In the genomic region with DNA sequence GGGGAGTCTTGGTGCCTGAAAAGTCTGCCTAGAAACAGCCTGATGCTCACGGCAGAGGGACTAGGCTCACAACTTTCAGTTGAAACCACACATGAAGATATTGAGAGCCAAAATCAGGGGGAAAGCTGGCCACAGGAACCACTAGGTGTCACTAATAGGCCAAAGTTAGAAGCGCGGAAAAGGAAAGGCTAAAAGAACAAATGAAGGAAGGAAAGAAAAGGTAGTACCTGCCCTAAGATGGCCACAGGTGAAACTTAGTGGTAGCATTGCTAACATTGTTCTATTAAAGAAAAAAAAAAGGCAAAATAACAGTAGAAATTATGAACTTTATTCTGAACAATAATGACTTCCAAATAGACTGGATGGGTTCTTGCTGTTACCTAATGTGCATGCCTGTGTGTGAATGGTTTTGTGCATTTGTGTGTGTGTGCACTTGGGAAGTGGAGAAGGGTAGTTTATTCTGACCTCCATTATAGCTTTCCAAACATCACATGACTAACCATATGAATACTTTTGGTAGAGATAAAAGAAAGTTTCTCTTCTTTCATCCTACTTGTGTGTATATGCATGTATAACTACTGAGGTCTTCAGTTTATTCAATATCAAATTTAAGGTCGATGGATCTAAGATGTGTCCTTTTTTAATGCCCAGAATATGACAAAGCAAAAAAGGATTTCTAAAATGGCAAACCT, we compare ENCODE assay signal across 9 cellular contexts. TPM values are rescaled to one million over a fixed set of nuclear protein-coding genes. Genes with fewer than 3 reads are reported as not detected.
DNase-seq lines count a peak whose midpoint lies in the region; ATAC-seq, FAIRE-seq and TF ChIP-seq lines count a peak whose summit lies in the region.
"Had no signal": no experiment of that assay in that cellular context is flagged by ENCODE, and none has a peak within 500 bp of the region (broad histone marks: within the 10 kb centered on the region; RNA-seq: fewer than 3 reads in every experiment).

No MANE protein-coding gene starts in this region.

- TF ChIP-seq POLR2A in GM12892 (IDR thresholded peaks at IDR 0.05; ENCODE audit: low read depth, low read length), result no peak

- DNase-seq in AML-193 (lab: John Stamatoyannopoulos, UW) (peak; percentile 55 to 73), GM12892 (ENCODE audit: insufficient read length) (no peak), NCI-H2029 (lab: John Stamatoyannopoulos, UW) (peak; percentile 40), WTC11 (ENCODE audit: low spot score) (peak; percentile 42)
- peak; percentile 11 for DNase-seq in effector CD4-positive, alpha-beta T cell
- DNase-seq in naive thymus-derived CD4-positive, alpha-beta T cell, result peak in 8 of 9 donors; percentile 18 to 49 (median 42)

- 0 out of 2 replicates have a peak, but pooled peaks cover 7% of the 10 kb centered on the region for H3K4me1 Mint-ChIP-seq in WTC11
- H3K4me1 Mint-ChIP-seq in naive thymus-derived CD4-positive, alpha-beta T cell, result peaks cover 7 to 44% (median 32%) of the 10 kb centered on the region in 7 donors

- CTCF ChIA-PET in WTC11 (lab: Charles Lee), result interaction anchor here (0.7 to 4.1 kb wide), 4 partner anchors 9 to 1428 kb away, joined by 3 to 24 read pairs (median 4); no protein-coding TSS in a partner anchor
- CTCF ChIA-PET in naive thymus-derived CD4-positive, alpha-beta T cell (lab: Charles Lee), result interaction anchor here (0.6 to 4.0 kb wide), 14 partner anchors 13 to 691 kb away, joined by 3 to 31 read pairs (median 4); a partner anchor contains a TSS

- H3K9me3 ChIP-seq in naive thymus-derived CD4-positive, alpha-beta T cell (ENCODE audit: control insufficient read depth in 2 of 3, low read length in 3 of 3), result no peaks in the 10 kb centered on the region

- no peaks in the 10 kb centered on the region; the same call in 1 of the 2 replicates for H3K36me3 Mint-ChIP-seq in WTC11
- H3K36me3 Mint-ChIP-seq in naive thymus-derived CD4-positive, alpha-beta T cell, result no peaks in the 10 kb centered on the region

- peaks cover 7% of the 10 kb centered on the region for H3K9me3 Mint-ChIP-seq in WTC11
- peaks cover 0 to 2% (median 0%) of the 10 kb centered on the region in 11 donors for H3K9me3 Mint-ChIP-seq in naive thymus-derived CD4-positive, alpha-beta T cell

- no peaks in the 10 kb centered on the region for H3K27me3 ChIP-seq in naive thymus-derived CD4-positive, alpha-beta T cell (ENCODE audit: control insufficient read depth in 2 of 2, insufficient read depth in 2 of 2, low read length in 2 of 2)

- no peak overlapping the region for H3K4me3 Mint-ChIP-seq in WTC11
- H3K4me3 Mint-ChIP-seq in naive thymus-derived CD4-positive, alpha-beta T cell, result peak overlapping the region in 9 of 10 donors; percentile 0 to 87 (median 33)

- ATAC-seq in HG02870 (IDR thresholded peaks at IDR 0.05; ENCODE audit: unreplicated experiment) (peak; percentile 34), WTC11 (peak; percentile 15), GM19467 (IDR thresholded peaks at IDR 0.05; ENCODE audit: unreplicated experiment) (no peak)
- ATAC-seq in naive thymus-derived CD4-positive, alpha-beta T cell, result peak; percentile 19

- H3K36me3 ChIP-seq in naive thymus-derived CD4-positive, alpha-beta T cell (ENCODE audit: control insufficient read depth in 2 of 3, insufficient read depth in 3 of 3, low read length in 3 of 3), result no peaks in the 10 kb centered on the region

- peak overlapping the region; percentile 33 for H3K27ac ChIP-seq in naive thymus-derived CD4-positive, alpha-beta T cell (ENCODE audit: low read depth, low read length)
- H3K27ac ChIP-seq: SK-N-MC had no signal

- FAIRE-seq in GM12892 (lab: Jason Lieb, UNC), result peak; percentile 65

- POLR2A ChIA-PET in WTC11 (lab: Charles Lee), result no interaction called here
- POLR2A ChIA-PET in naive thymus-derived CD4-positive, alpha-beta T cell (lab: Charles Lee), result interaction anchor here (0.6 to 5.4 kb wide), 4 partner anchors 9 to 134 kb away, joined by 4 to 67 read pairs (median 8); a partner anchor contains a TSS

- no peak for TF ChIP-seq CTCF in WTC11 (IDR thresholded peaks at IDR 0.05)

- no peaks in the 10 kb centered on the region for H3K27me3 Mint-ChIP-seq in WTC11 (ENCODE audit: low read depth)
- H3K27me3 Mint-ChIP-seq in naive thymus-derived CD4-positive, alpha-beta T cell, result peaks cover 0 to 4% (median 0%) of the 10 kb centered on the region in 5 donors

- H3K4me3 ChIP-seq in naive thymus-derived CD4-positive, alpha-beta T cell (ENCODE audit: low read length), result no peak overlapping the region
- H3K4me3 ChIP-seq: SK-N-MC had no signal

- peaks cover 0 to 18% of the 10 kb centered on the region in 2 donors for H3K4me1 ChIP-seq in naive thymus-derived CD4-positive, alpha-beta T cell (ENCODE audit: control insufficient read depth in 2 of 2, insufficient read depth in 2 of 2, low read length in 2 of 2)

- intact Hi-C loops in naive thymus-derived CD4-positive, alpha-beta T cell (cut with micrococcal nuclease), result loop anchor here (1.0 to 10.0 kb wide), 14 partner anchors 20 to 1170 kb away; a partner anchor contains a TSS

- H3K27ac Mint-ChIP-seq in WTC11, result no peak overlapping the region
- peak overlapping the region; percentile 1 to 89 (median 64) for H3K27ac Mint-ChIP-seq in naive thymus-derived CD4-positive, alpha-beta T cell

TF ChIP-seq in WTC11, 78 proteins besides CTCF, POLR2A, EP300 and RAD21 (continues in another document):
- TF ChIP-seq NR3C1 (CRISPR knock-in tag; conservative IDR thresholded peaks at IDR 0.05; ENCODE audit: low read depth) (no peak), TEAD4 (CRISPR knock-in tag; IDR thresholded peaks at IDR 0.05) (no peak), ZNF317 (CRISPR knock-in tag; IDR thresholded peaks at IDR 0.05; ENCODE audit: borderline replicate concordance, low read depth) (no peak), SMAD3 (CRISPR knock-in tag; IDR thresholded peaks at IDR 0.05; ENCODE audit: borderline replicate concordance) (no peak), FOXP1 (CRISPR knock-in tag; IDR thresholded peaks at IDR 0.05; ENCODE audit: borderline replicate concordance) (no peak), CREM (CRISPR knock-in tag; IDR thresholded peaks at IDR 0.05) (no peak), FOXJ3 (CRISPR knock-in tag; IDR thresholded peaks at IDR 0.05; ENCODE audit: borderline replicate concordance) (no peak), ELF4 (CRISPR knock-in tag; IDR thresholded peaks at IDR 0.05; ENCODE audit: low read depth) (no peak), SP1 (CRISPR knock-in tag; conservative IDR thresholded peaks at IDR 0.05) (no peak), TP53 (CRISPR knock-in tag; IDR thresholded peaks at IDR 0.05) (no peak)
- TF ChIP-seq, protein P1, sequence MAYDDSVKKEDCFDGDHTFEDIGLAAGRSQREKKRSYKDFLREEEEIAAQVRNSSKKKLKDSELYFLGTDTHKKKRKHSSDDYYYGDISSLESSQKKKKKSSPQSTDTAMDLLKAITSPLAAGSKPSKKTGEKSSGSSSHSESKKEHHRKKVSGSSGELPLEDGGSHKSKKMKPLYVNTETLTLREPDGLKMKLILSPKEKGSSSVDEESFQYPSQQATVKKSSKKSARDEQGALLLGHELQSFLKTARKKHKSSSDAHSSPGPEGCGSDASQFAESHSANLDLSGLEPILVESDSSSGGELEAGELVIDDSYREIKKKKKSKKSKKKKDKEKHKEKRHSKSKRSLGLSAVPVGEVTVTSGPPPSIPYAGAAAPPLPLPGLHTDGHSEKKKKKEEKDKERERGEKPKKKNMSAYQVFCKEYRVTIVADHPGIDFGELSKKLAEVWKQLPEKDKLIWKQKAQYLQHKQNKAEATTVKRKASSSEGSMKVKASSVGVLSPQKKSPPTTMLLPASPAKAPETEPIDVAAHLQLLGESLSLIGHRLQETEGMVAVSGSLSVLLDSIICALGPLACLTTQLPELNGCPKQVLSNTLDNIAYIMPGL (CRISPR knock-in tag; IDR thresholded peaks at IDR 0.05), result no peak
- TF ChIP-seq, protein P2, sequence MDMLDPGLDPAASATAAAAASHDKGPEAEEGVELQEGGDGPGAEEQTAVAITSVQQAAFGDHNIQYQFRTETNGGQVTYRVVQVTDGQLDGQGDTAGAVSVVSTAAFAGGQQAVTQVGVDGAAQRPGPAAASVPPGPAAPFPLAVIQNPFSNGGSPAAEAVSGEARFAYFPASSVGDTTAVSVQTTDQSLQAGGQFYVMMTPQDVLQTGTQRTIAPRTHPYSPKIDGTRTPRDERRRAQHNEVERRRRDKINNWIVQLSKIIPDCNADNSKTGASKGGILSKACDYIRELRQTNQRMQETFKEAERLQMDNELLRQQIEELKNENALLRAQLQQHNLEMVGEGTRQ (CRISPR knock-in tag; IDR thresholded peaks at IDR 0.05), result no peak
- TF ChIP-seq, protein P3, sequence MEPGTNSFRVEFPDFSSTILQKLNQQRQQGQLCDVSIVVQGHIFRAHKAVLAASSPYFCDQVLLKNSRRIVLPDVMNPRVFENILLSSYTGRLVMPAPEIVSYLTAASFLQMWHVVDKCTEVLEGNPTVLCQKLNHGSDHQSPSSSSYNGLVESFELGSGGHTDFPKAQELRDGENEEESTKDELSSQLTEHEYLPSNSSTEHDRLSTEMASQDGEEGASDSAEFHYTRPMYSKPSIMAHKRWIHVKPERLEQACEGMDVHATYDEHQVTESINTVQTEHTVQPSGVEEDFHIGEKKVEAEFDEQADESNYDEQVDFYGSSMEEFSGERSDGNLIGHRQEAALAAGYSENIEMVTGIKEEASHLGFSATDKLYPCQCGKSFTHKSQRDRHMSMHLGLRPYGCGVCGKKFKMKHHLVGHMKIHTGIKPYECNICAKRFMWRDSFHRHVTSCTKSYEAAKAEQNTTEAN (CRISPR knock-in tag; IDR thresholded peaks at IDR 0.05), result no peak
- TF ChIP-seq, protein P4, sequence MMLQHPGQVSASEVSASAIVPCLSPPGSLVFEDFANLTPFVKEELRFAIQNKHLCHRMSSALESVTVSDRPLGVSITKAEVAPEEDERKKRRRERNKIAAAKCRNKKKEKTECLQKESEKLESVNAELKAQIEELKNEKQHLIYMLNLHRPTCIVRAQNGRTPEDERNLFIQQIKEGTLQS (CRISPR knock-in tag; conservative IDR thresholded peaks at IDR 0.05), result no peak

RNA-seq across cellular contexts. Expression of a gene that starts 2.1 kb away (rescaled TPM):
- polyA plus RNA-seq in GM12892 (2012; ENCODE audit: missing spikeins), result 6.6 TPM
- total RNA-seq in WTC11 (2021), result 2.7 to 5.7 TPM (median 4.5 TPM) in 3 replicates
- 1 to 10 TPM; 2.2 to 9.2 (median 6.5) TPM for total RNA-seq in naive thymus-derived CD4-positive, alpha-beta T cell
- 10 to 100 TPM; 10.7 to 21.2 TPM for polyA plus RNA-seq in naive thymus-derived CD4-positive, alpha-beta T cell

RNA-seq across cellular contexts. Expression of a gene that starts 24.6 kb away (rescaled TPM):
- polyA plus RNA-seq in GM12892 (2012; ENCODE audit: missing spikeins), result 0.32 TPM
- total RNA-seq in WTC11 (2021), result 0.09 to 0.13 TPM (median 0.11 TPM) in 3 replicates
- total RNA-seq in naive thymus-derived CD4-positive, alpha-beta T cell, result 1 to 10 TPM in 3 of 5 experiments, under 1 TPM in 2; 0.48 to 1.5 (median 1.1) TPM
- 1 to 10 TPM; 3.3 to 3.5 TPM for polyA plus RNA-seq in naive thymus-derived CD4-positive, alpha-beta T cell

RNA-seq across cellular contexts. Expression of a gene that starts 38.3 kb away (rescaled TPM):
- 0.19 TPM for polyA plus RNA-seq in GM12892 (2012; ENCODE audit: missing spikeins)
- not detected in 3 replicates for total RNA-seq in WTC11 (2021)
- under 1 TPM in 1 of 5 experiments, not detected in 4; 0.66 TPM for total RNA-seq in naive thymus-derived CD4-positive, alpha-beta T cell
- not detected for polyA plus RNA-seq in naive thymus-derived CD4-positive, alpha-beta T cell
